15 cellular contexts compared by ENCODE assay signal in genomic region chrX:9018332-9018731, GRCh38. TPM values are rescaled to one million over a fixed set of nuclear protein-coding genes. Genes with fewer than 3 reads are reported as not detected.
"Had no signal": no experiment of that assay in that cellular context is flagged by ENCODE, and none has a peak within 500 bp of the region (broad histone marks: within the 10 kb centered on the region; RNA-seq: fewer than 3 reads in every experiment).

No MANE protein-coding gene starts in this region.

RNA-seq across cellular contexts. Expression of gene FAM9B, which starts 15.6 kb away (rescaled TPM):
- total RNA-seq: activated B cell treated with CpG ODN at 0.5 μM for 24 hours; activated CD4-positive, alpha-beta memory T cell treated with anti-CD3 and anti-CD28 coated beads for 36 hours; activated CD4-positive, alpha-beta memory T cell treated with anti-CD3 and anti-CD28 coated beads, Interleukin-2, amount 10 ng/mL, durations not matched to agents 7 days and 5 days; activated CD4-positive, alpha-beta T cell treated with anti-CD3 and anti-CD28 coated beads for 36 hours; activated CD4-positive, alpha-beta T cell treated with anti-CD3 and anti-CD28 coated beads, Interleukin-2, amount 10 ng/mL, durations not matched to agents 24 days and 14 days; activated CD4-positive, alpha-beta T cell treated with anti-CD3 and anti-CD28 coated beads, Interleukin-2, amount 10 ng/mL, durations not matched to agents 7 days and 5 days; activated CD8-positive, alpha-beta memory T cell treated with anti-CD3 and anti-CD28 coated beads for 36 hours; activated CD8-positive, alpha-beta memory T cell treated with anti-CD3 and anti-CD28 coated beads, Interleukin-2, amount 10 ng/mL, durations not matched to agents 7 days and 5 days; activated CD8-positive, alpha-beta T cell treated with anti-CD3 and anti-CD28 coated beads for 36 hours; activated CD8-positive, alpha-beta T cell treated with anti-CD3 and anti-CD28 coated beads, Interleukin-2, amount 10 ng/mL, durations not matched to agents 7 days and 5 days; T-cell; T-helper 1 cell treated with Interleukin-12 subunit alpha and Interleukin-12 subunit beta and Interleukin-4 antibody, amounts not matched to agents 30 ng/mL and 1 ng/mL, for 36 hours; T-helper 17 cell; T-helper 2 cell treated with Interferon-gamma antibody and Interleukin-4, amounts not matched to agents 100 ng/mL and 5 ng/mL, for 36 hours; WTC11 had no signal
